Comparison of ENCODE assay signal across 31 cellular contexts in genomic region chr1:5331101-5331500, GRCh38.
"Had no signal": no experiment of that assay in that cellular context is flagged by ENCODE, and none has a peak within 500 bp of the region (broad histone marks: within the 10 kb centered on the region; RNA-seq: fewer than 3 reads in every experiment).

No MANE protein-coding gene starts in this region.

- H3K27me3 Mint-ChIP-seq: activated CD4-positive, alpha-beta memory T cell treated with anti-CD3 and anti-CD28 coated beads, Interleukin-2, amount 10 ng/mL, durations not matched to agents 7 days and 5 days; activated CD4-positive, alpha-beta T cell treated with anti-CD3 and anti-CD28 coated beads for 36 hours; activated naive CD8-positive, alpha-beta T cell; activated T-helper 17 cell treated with anti-CD3 and anti-CD28 coated beads, Interleukin-2, amount 50 U/mL, for 72 hours had no signal

- H3K36me3 ChIP-seq: brain microvascular endothelial cell, cardiac muscle cell, WERI-Rb-1 had no signal

- H3K9me3 ChIP-seq: SK-N-SH had no signal

- DNase-seq: activated CD4-positive, alpha-beta memory T cell treated with anti-CD3 and anti-CD28 coated beads, Interleukin-2, amount 10 ng/mL, durations not matched to agents 7 days and 5 days; activated CD4-positive, alpha-beta T cell treated with anti-CD3 and anti-CD28 coated beads for 36 hours; activated CD4-positive, alpha-beta T cell treated with anti-CD3 and anti-CD28 coated beads, Interleukin-2, amount 50 U/mL, for 1 hour; activated gamma-delta T cell; activated naive CD4-positive, alpha-beta T cell treated with anti-CD3 and anti-CD28 coated beads for 36 hours; activated T-cell treated with anti-CD3 and anti-CD28 coated beads for 4 hours; activated T-cell treated with anti-CD3 and anti-CD28 coated beads, Interleukin-2, amount 50 U/mL, for 48 hours; amygdala; brain microvascular endothelial cell; Kasumi-1; KBM-7; NCI-H1092; NCI-H1417; NCI-H2029; NCI-H2107; NCI-H2171 treated with DMSO at 0.1 percent for 48 hours; NCI-H345; NCI-H510A; NCI-H526 treated with DMSO at 0.1 percent for 48 hours; NCI-H82; NK-92 treated with Interleukin-12 subunit alpha and Interleukin-12 subunit beta, amount 100 ng/mL, for 24 hours; OCI-M1; RPMI8226; SK-N-SH; T-helper 1 cell; WERI-Rb-1 had no signal

- ATAC-seq: activated CD4-positive, alpha-beta T cell treated with anti-CD3 and anti-CD28 coated beads for 36 hours; activated T-helper 17 cell treated with anti-CD3 and anti-CD28 coated beads, Interleukin-2, amount 50 U/mL, for 72 hours; Panc1; Right ventricle myocardium inferior had no signal

- H3K27me3 ChIP-seq: brain microvascular endothelial cell, cardiac muscle cell had no signal

- H3K4me3 Mint-ChIP-seq: activated CD4-positive, alpha-beta memory T cell treated with anti-CD3 and anti-CD28 coated beads, Interleukin-2, amount 10 ng/mL, durations not matched to agents 7 days and 5 days; activated CD4-positive, alpha-beta T cell treated with anti-CD3 and anti-CD28 coated beads for 36 hours; activated naive CD4-positive, alpha-beta T cell treated with anti-CD3 and anti-CD28 coated beads for 36 hours; activated naive CD8-positive, alpha-beta T cell; activated T-helper 17 cell treated with anti-CD3 and anti-CD28 coated beads, Interleukin-2, amount 50 U/mL, for 72 hours had no signal

- H3K27ac ChIP-seq: brain microvascular endothelial cell, cardiac muscle cell, WERI-Rb-1 had no signal

- H3K4me3 ChIP-seq: cardiac muscle cell had no signal

- H3K27ac Mint-ChIP-seq: activated CD4-positive, alpha-beta T cell treated with anti-CD3 and anti-CD28 coated beads for 36 hours; activated naive CD4-positive, alpha-beta T cell treated with anti-CD3 and anti-CD28 coated beads for 36 hours; activated T-helper 17 cell treated with anti-CD3 and anti-CD28 coated beads, Interleukin-2, amount 50 U/mL, for 72 hours had no signal
